18 cellular contexts compared by ENCODE assay signal in the genomic region with DNA sequence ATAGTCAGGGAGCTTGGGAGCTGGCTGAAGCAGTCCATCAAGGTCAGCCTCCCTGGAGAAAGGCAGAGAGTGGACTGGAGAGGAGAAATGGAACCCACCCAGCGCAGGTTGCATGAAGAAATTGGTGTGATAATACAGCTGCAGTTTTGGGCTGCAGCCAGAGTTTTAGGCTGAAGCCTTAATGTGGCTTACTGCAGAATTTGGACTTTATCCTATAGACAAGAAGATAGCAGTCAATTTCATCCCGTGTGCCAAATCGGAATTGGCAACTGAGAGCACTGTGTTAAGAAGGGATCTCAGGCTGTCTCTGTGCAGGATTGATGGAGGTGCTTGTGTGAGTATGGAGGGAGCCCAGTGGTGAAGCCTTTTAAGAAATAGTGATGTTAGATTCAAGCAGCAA. TPM values are rescaled to one million over a fixed set of nuclear protein-coding genes. Genes with fewer than 3 reads are reported as not detected.
DNase-seq lines count a peak whose midpoint lies in the region; TF ChIP-seq lines count a peak whose summit lies in the region.
"Had no signal": no experiment of that assay in that cellular context is flagged by ENCODE, and none has a peak within 500 bp of the region (broad histone marks: within the 10 kb centered on the region; RNA-seq: fewer than 3 reads in every experiment).

No MANE protein-coding gene starts in this region.

- POLR2A ChIA-PET in activated CD4-positive, alpha-beta memory T cell treated with anti-CD3 and anti-CD28 coated beads for 36 hours (lab: Charles Lee) = no interaction called here
- POLR2A ChIA-PET in activated CD4-positive, alpha-beta memory T cell treated with anti-CD3 and anti-CD28 coated beads, Interleukin-2, amount 10 ng/mL, durations not matched to agents 7 days and 5 days (lab: Charles Lee) = no interaction called here

- no peak overlapping the region for H4K91ac ChIP-seq in trophoblast cell (ENCODE audit: low read depth, low read length)

- H2AFZ ChIP-seq in trophoblast cell (ENCODE audit: insufficient read depth, low read length, poor library complexity) = no peak overlapping the region
- H2AFZ ChIP-seq: GM23338 had no signal

- no peak overlapping the region for H2BK12ac ChIP-seq in trophoblast cell (ENCODE audit: low read length)

- H3K36me3 Mint-ChIP-seq in activated CD4-positive, alpha-beta memory T cell treated with anti-CD3 and anti-CD28 coated beads for 36 hours = peaks cover 31% of the 10 kb centered on the region
- peaks cover 7% of the 10 kb centered on the region for H3K36me3 Mint-ChIP-seq in activated CD4-positive, alpha-beta memory T cell treated with anti-CD3 and anti-CD28 coated beads, Interleukin-2, amount 10 ng/mL, durations not matched to agents 7 days and 5 days (ENCODE audit: low read depth)
- peaks cover 5% of the 10 kb centered on the region for H3K36me3 Mint-ChIP-seq in type B pancreatic cell
- H3K36me3 Mint-ChIP-seq: CD14-positive monocyte; CD4-positive, alpha-beta memory T cell had no signal

- H3K79me2 ChIP-seq in trophoblast cell (ENCODE audit: control insufficient read depth, insufficient read depth, low read length, poor library complexity) = no peaks in the 10 kb centered on the region

- H3K9me3 ChIP-seq in colonic mucosa = no peaks in the 10 kb centered on the region
- peaks cover 2% of the 10 kb centered on the region for H3K9me3 ChIP-seq in trophoblast cell (ENCODE audit: insufficient read depth, low read depth, low read length)

- no peak overlapping the region for H3K18ac ChIP-seq in trophoblast cell (ENCODE audit: low read length)

- H3K4me1 Mint-ChIP-seq in activated CD4-positive, alpha-beta memory T cell treated with anti-CD3 and anti-CD28 coated beads for 36 hours (ENCODE audit: low read depth) = peaks cover 58% of the 10 kb centered on the region
- peaks cover 18% of the 10 kb centered on the region for H3K4me1 Mint-ChIP-seq in activated CD4-positive, alpha-beta memory T cell treated with anti-CD3 and anti-CD28 coated beads, Interleukin-2, amount 10 ng/mL, durations not matched to agents 7 days and 5 days
- peaks cover 34% of the 10 kb centered on the region for H3K4me1 Mint-ChIP-seq in type B pancreatic cell (ENCODE audit: unreplicated experiment)

- H3K4ac ChIP-seq in trophoblast cell (ENCODE audit: low read depth, low read length) = no peak overlapping the region

- no peak overlapping the region for H2BK5ac ChIP-seq in trophoblast cell (ENCODE audit: low read depth, low read length, poor library complexity)

- H2AK5ac ChIP-seq in trophoblast cell (ENCODE audit: low read length) = no peak overlapping the region

- H3K27me3 Mint-ChIP-seq in activated CD4-positive, alpha-beta memory T cell treated with anti-CD3 and anti-CD28 coated beads for 36 hours = no peaks in the 10 kb centered on the region
- H3K27me3 Mint-ChIP-seq in activated CD4-positive, alpha-beta memory T cell treated with anti-CD3 and anti-CD28 coated beads, Interleukin-2, amount 10 ng/mL, durations not matched to agents 7 days and 5 days = no peaks in the 10 kb centered on the region
- H3K27me3 Mint-ChIP-seq in type B pancreatic cell = peaks cover 27% of the 10 kb centered on the region
- H3K27me3 Mint-ChIP-seq: CD4-positive, alpha-beta memory T cell had no signal

- H3K36me3 ChIP-seq in colonic mucosa (no peaks in the 10 kb centered on the region), trophoblast cell (ENCODE audit: control insufficient read depth in 1 of 2, insufficient read depth in 2 of 2, low read length in 2 of 2) (no peaks in the 10 kb centered on the region)
- H3K36me3 ChIP-seq: BLaER1 had no signal

- no peak for DNase-seq in activated CD4-positive, alpha-beta memory T cell treated with anti-CD3 and anti-CD28 coated beads for 36 hours
- DNase-seq in activated CD4-positive, alpha-beta memory T cell treated with anti-CD3 and anti-CD28 coated beads, Interleukin-2, amount 10 ng/mL, durations not matched to agents 7 days and 5 days = no peak
- DNase-seq in colonic mucosa (peak; percentile 56), trophoblast cell (no peak), type B pancreatic cell (ENCODE audit: extremely low spot score, unreplicated experiment) (no peak), GM19240 (ENCODE audit: insufficient read length, low spot score) (no peak), NOMO-1 treated with DMSO at 0.1 percent for 48 hours (lab: John Stamatoyannopoulos, UW; ENCODE audit: unreplicated experiment) (no peak), NCI-H524 (lab: John Stamatoyannopoulos, UW) (no peak)
- DNase-seq: 8988T; CD4-positive, alpha-beta memory T cell; DMS79 treated with DMSO at 0.1 percent for 48 hours; GF-D8; HCEC 1CT; IMR-90 had no signal

- no peaks in the 10 kb centered on the region for H3K27me3 ChIP-seq in colonic mucosa
- peaks cover 4% of the 10 kb centered on the region for H3K27me3 ChIP-seq in trophoblast cell (ENCODE audit: insufficient read depth, low read length)
- H3K27me3 ChIP-seq: BLaER1 had no signal

- H3K27ac ChIP-seq in colonic mucosa (peak overlapping the region; percentile 24), trophoblast cell (ENCODE audit: low read depth, low read length) (no peak overlapping the region)
- H3K27ac ChIP-seq: BLaER1 had no signal

- no peak overlapping the region for H2BK120ac ChIP-seq in trophoblast cell (ENCODE audit: insufficient read depth, low read length, poor library complexity)

- H3K4me1 ChIP-seq in colonic mucosa (peaks cover 8% of the 10 kb centered on the region), trophoblast cell (ENCODE audit: control insufficient read depth in 1 of 2, insufficient read depth in 2 of 2, low read length in 2 of 2) (no peaks in the 10 kb centered on the region)
- H3K4me1 ChIP-seq: BLaER1 had no signal

- H3K4me3 Mint-ChIP-seq in activated CD4-positive, alpha-beta memory T cell treated with anti-CD3 and anti-CD28 coated beads for 36 hours = no peak overlapping the region
- no peak overlapping the region for H3K4me3 Mint-ChIP-seq in activated CD4-positive, alpha-beta memory T cell treated with anti-CD3 and anti-CD28 coated beads, Interleukin-2, amount 10 ng/mL, durations not matched to agents 7 days and 5 days
- H3K4me3 Mint-ChIP-seq in type B pancreatic cell = peak overlapping the region; percentile 7
- H3K4me3 Mint-ChIP-seq: CD14-positive monocyte; CD4-positive, alpha-beta memory T cell; GM23338 had no signal

- H4K12ac ChIP-seq in trophoblast cell (ENCODE audit: low read depth, low read length) = no peak overlapping the region

- no peaks in the 10 kb centered on the region for H3K79me1 ChIP-seq in trophoblast cell (ENCODE audit: low read length)

- no peak overlapping the region for H3K14ac ChIP-seq in trophoblast cell (ENCODE audit: low read length)

- no peak overlapping the region for H3K4me3 ChIP-seq in colonic mucosa
- H3K4me3 ChIP-seq in trophoblast cell (ENCODE audit: low read depth, low read length) = no peak overlapping the region
- H3K4me3 ChIP-seq: BLaER1, GM23338 had no signal

- H4K8ac ChIP-seq in trophoblast cell (ENCODE audit: low read depth, low read length) = no peak overlapping the region

- intact Hi-C loops in activated CD4-positive, alpha-beta memory T cell treated with anti-CD3 and anti-CD28 coated beads for 36 hours (cut with micrococcal nuclease) = no loop called here
- intact Hi-C loops in colonic mucosa (cut with DNase I) = no loop called here

- H3K9me3 Mint-ChIP-seq in activated CD4-positive, alpha-beta memory T cell treated with anti-CD3 and anti-CD28 coated beads for 36 hours = peaks cover 8% of the 10 kb centered on the region
- peaks cover 11% of the 10 kb centered on the region for H3K9me3 Mint-ChIP-seq in activated CD4-positive, alpha-beta memory T cell treated with anti-CD3 and anti-CD28 coated beads, Interleukin-2, amount 10 ng/mL, durations not matched to agents 7 days and 5 days
- H3K9me3 Mint-ChIP-seq in type B pancreatic cell = peaks cover 5% of the 10 kb centered on the region
- H3K9me3 Mint-ChIP-seq: CD4-positive, alpha-beta memory T cell; GM23338 had no signal

- CTCF ChIA-PET in activated CD4-positive, alpha-beta memory T cell treated with anti-CD3 and anti-CD28 coated beads for 36 hours (lab: Charles Lee) = interaction anchor here (0.9 kb wide), 1 partner anchor 19 kb away, joined by 3 read pairs; no protein-coding TSS in a partner anchor
- CTCF ChIA-PET in activated CD4-positive, alpha-beta memory T cell treated with anti-CD3 and anti-CD28 coated beads, Interleukin-2, amount 10 ng/mL, durations not matched to agents 7 days and 5 days (lab: Charles Lee) = no interaction called here

- H3K23ac ChIP-seq in trophoblast cell (ENCODE audit: low read length) = peak overlapping the region; percentile 24

- TF ChIP-seq CTCF in colonic mucosa (IDR thresholded peaks at IDR 0.05) = no peak
- no peak for TF ChIP-seq CTCF in type B pancreatic cell (conservative IDR thresholded peaks at IDR 0.05)

- no CpG with 5 or more reads among the region's 3 CpGs for WGBS in trophoblast cell (ENCODE audit: extremely low coverage, insufficient coverage, insufficient read length)

- no peak overlapping the region for H3K9ac ChIP-seq in colonic mucosa (ENCODE audit: low read depth in 2 of 2, low read length in 2 of 2)
- H3K9ac ChIP-seq in trophoblast cell (ENCODE audit: low read length) = no peak overlapping the region
- H3K9ac ChIP-seq: BLaER1 had no signal

- H3K4me2 ChIP-seq in trophoblast cell (ENCODE audit: low read length) = no peak overlapping the region
- H3K4me2 ChIP-seq: BLaER1, GM23338 had no signal

- peak overlapping the region; percentile 10 for H3K27ac Mint-ChIP-seq in activated CD4-positive, alpha-beta memory T cell treated with anti-CD3 and anti-CD28 coated beads for 36 hours
- no peak overlapping the region for H3K27ac Mint-ChIP-seq in activated CD4-positive, alpha-beta memory T cell treated with anti-CD3 and anti-CD28 coated beads, Interleukin-2, amount 10 ng/mL, durations not matched to agents 7 days and 5 days
- no peak overlapping the region for H3K27ac Mint-ChIP-seq in type B pancreatic cell
- H3K27ac Mint-ChIP-seq: CD14-positive monocyte, GM23338 had no signal

RNA-seq across cellular contexts. Expression of gene SGPP2, which starts 7.5 kb away (rescaled TPM):
- total RNA-seq in activated CD4-positive, alpha-beta memory T cell treated with anti-CD3 and anti-CD28 coated beads for 36 hours = 10 to 100 TPM; 20.3 to 20.8 TPM
- total RNA-seq in activated CD4-positive, alpha-beta memory T cell treated with anti-CD3 and anti-CD28 coated beads, Interleukin-2, amount 10 ng/mL, durations not matched to agents 7 days and 5 days = 1 to 10 TPM; 2.7 to 3.1 TPM
- total RNA-seq in colonic mucosa (10 to 100 TPM; 54.0 to 96.5 TPM), type B pancreatic cell (ENCODE audit: low replicate concordance) (7.0 and 22.4 TPM in 2 replicates)
- 0.40 TPM in 2 replicates for polyA plus RNA-seq in trophoblast cell (2013)
- total RNA-seq: GM23338, IMR-90 had no signal
- polyA plus RNA-seq: AG04450, CD14-positive monocyte, IMR-90 had no signal
